ENCODE assay signal across 1 cellular context in the genomic region with DNA sequence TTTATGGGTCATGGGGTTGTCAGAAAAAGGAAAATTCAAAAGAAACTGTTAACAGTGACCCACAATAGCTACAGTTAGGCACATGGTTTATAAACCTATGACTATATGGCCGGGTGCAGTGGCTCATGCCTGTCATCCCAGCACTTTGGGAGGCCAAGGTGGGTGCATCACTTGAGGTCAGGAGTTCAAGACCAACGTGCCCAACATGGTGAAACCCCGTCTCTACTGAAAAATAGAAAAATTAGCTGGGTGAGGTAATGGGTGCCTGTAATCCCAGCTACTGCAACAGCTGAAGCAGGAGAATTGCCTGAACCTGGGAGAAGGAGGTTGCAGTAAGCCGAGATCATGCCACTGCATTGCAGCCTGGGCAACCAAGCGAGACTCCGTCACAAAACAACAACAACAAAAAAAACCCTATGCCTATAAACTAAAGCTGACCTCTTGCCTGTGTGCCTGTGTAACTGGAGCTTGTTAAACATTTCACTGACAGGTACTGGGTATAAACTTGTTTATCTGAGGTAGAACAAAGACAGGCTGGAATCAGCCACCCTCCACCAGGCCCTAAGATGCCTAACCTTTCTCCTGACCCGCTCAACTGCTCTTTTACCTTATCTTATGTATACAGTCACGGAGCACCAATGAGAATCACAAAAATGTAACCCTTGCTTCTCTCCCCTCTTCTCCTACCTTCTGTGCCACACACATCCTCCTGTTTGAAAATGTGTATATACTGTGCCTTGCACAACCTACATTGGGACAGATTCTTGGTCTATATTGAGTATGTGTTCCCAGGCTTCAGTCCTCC.
TF ChIP-seq lines count a peak whose summit lies in the region.

No MANE protein-coding gene starts in this region.

TF ChIP-seq in HepG2, 621 proteins besides CTCF, POLR2A, EP300 and RAD21 (continued from another document and continues in another):
- no peak for TF ChIP-seq GTF3A (CRISPR knock-in tag; conservative IDR thresholded peaks at IDR 0.05)
- TF ChIP-seq ZNF234 (CRISPR knock-in tag; conservative IDR thresholded peaks at IDR 0.05), result peak; percentile 74; the same call in 1 of the 2 replicates
- no peak for TF ChIP-seq KDM5A (IDR thresholded peaks at IDR 0.05; ENCODE audit: borderline replicate concordance, low read length)
- TF ChIP-seq ZNF773 (CRISPR knock-in tag; IDR thresholded peaks at IDR 0.05; ENCODE audit: borderline replicate concordance), result no peak
- no peak; the same call in 1 of the 2 replicates for TF ChIP-seq ZNF30 (CRISPR knock-in tag; IDR thresholded peaks at IDR 0.05)
- TF ChIP-seq CBX2 (IDR thresholded peaks at IDR 0.05; ENCODE audit: low read depth, low read length), result no peak
- no peak for TF ChIP-seq CBX2 (CRISPR knock-in tag; IDR thresholded peaks at IDR 0.05; ENCODE audit: low read depth)
- 0 out of 2 replicates have a peak, but pooled peaks have one; percentile 34 for TF ChIP-seq ZNF543 (CRISPR knock-in tag; IDR thresholded peaks at IDR 0.05)
- no peak for TF ChIP-seq ZNF510 (CRISPR knock-in tag; IDR thresholded peaks at IDR 0.05; ENCODE audit: low read depth)
- no peak for TF ChIP-seq ZNF20 (CRISPR knock-in tag; IDR thresholded peaks at IDR 0.05)
- no peak for TF ChIP-seq SIN3A (IDR thresholded peaks at IDR 0.05; ENCODE audit: borderline replicate concordance, low read depth, low read length)
- TF ChIP-seq, protein P1, sequence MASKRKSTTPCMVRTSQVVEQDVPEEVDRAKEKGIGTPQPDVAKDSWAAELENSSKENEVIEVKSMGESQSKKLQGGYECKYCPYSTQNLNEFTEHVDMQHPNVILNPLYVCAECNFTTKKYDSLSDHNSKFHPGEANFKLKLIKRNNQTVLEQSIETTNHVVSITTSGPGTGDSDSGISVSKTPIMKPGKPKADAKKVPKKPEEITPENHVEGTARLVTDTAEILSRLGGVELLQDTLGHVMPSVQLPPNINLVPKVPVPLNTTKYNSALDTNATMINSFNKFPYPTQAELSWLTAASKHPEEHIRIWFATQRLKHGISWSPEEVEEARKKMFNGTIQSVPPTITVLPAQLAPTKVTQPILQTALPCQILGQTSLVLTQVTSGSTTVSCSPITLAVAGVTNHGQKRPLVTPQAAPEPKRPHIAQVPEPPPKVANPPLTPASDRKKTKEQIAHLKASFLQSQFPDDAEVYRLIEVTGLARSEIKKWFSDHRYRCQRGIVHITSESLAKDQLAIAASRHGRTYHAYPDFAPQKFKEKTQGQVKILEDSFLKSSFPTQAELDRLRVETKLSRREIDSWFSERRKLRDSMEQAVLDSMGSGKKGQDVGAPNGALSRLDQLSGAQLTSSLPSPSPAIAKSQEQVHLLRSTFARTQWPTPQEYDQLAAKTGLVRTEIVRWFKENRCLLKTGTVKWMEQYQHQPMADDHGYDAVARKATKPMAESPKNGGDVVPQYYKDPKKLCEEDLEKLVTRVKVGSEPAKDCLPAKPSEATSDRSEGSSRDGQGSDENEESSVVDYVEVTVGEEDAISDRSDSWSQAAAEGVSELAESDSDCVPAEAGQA (IDR thresholded peaks at IDR 0.05; ENCODE audit: low read depth), result no peak
- TF ChIP-seq, protein P1 (CRISPR knock-in tag; IDR thresholded peaks at IDR 0.05; ENCODE audit: borderline replicate concordance), result no peak
- no peak for TF ChIP-seq ZNF224 (CRISPR knock-in tag; IDR thresholded peaks at IDR 0.05)
- TF ChIP-seq ARID2 (CRISPR knock-in tag; IDR thresholded peaks at IDR 0.05; ENCODE audit: borderline replicate concordance), result 0 out of 2 replicates have a peak, but pooled peaks have one; percentile 52
- no peak for TF ChIP-seq ZNF883 (CRISPR knock-in tag; IDR thresholded peaks at IDR 0.05; ENCODE audit: not compliant biosample characterization)
- TF ChIP-seq, protein P2, sequence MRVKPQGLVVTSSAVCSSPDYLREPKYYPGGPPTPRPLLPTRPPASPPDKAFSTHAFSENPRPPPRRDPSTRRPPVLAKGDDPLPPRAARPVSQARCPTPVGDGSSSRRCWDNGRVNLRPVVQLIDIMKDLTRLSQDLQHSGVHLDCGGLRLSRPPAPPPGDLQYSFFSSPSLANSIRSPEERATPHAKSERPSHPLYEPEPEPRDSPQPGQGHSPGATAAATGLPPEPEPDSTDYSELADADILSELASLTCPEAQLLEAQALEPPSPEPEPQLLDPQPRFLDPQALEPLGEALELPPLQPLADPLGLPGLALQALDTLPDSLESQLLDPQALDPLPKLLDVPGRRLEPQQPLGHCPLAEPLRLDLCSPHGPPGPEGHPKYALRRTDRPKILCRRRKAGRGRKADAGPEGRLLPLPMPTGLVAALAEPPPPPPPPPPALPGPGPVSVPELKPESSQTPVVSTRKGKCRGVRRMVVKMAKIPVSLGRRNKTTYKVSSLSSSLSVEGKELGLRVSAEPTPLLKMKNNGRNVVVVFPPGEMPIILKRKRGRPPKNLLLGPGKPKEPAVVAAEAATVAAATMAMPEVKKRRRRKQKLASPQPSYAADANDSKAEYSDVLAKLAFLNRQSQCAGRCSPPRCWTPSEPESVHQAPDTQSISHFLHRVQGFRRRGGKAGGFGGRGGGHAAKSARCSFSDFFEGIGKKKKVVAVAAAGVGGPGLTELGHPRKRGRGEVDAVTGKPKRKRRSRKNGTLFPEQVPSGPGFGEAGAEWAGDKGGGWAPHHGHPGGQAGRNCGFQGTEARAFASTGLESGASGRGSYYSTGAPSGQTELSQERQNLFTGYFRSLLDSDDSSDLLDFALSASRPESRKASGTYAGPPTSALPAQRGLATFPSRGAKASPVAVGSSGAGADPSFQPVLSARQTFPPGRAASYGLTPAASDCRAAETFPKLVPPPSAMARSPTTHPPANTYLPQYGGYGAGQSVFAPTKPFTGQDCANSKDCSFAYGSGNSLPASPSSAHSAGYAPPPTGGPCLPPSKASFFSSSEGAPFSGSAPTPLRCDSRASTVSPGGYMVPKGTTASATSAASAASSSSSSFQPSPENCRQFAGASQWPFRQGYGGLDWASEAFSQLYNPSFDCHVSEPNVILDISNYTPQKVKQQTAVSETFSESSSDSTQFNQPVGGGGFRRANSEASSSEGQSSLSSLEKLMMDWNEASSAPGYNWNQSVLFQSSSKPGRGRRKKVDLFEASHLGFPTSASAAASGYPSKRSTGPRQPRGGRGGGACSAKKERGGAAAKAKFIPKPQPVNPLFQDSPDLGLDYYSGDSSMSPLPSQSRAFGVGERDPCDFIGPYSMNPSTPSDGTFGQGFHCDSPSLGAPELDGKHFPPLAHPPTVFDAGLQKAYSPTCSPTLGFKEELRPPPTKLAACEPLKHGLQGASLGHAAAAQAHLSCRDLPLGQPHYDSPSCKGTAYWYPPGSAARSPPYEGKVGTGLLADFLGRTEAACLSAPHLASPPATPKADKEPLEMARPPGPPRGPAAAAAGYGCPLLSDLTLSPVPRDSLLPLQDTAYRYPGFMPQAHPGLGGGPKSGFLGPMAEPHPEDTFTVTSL (CRISPR knock-in tag; IDR thresholded peaks at IDR 0.05; ENCODE audit: borderline replicate concordance), result peak; percentile 83
- TF ChIP-seq KMT2A (CRISPR knock-in tag; IDR thresholded peaks at IDR 0.05), result no peak
- no peak for TF ChIP-seq ZNF674 (CRISPR knock-in tag; IDR thresholded peaks at IDR 0.05; ENCODE audit: low read depth)
- TF ChIP-seq ZNF12 (CRISPR knock-in tag; IDR thresholded peaks at IDR 0.05), result no peak; the same call in 1 of the 2 replicates
- TF ChIP-seq DNMT3B (CRISPR knock-in tag; conservative IDR thresholded peaks at IDR 0.05), result no peak
- TF ChIP-seq, protein P3, sequence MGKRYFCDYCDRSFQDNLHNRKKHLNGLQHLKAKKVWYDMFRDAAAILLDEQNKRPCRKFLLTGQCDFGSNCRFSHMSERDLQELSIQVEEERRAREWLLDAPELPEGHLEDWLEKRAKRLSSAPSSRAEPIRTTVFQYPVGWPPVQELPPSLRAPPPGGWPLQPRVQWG (CRISPR knock-in tag; IDR thresholded peaks at IDR 0.05; ENCODE audit: borderline replicate concordance, low read depth), result no peak
- no peak for TF ChIP-seq PAWR (CRISPR knock-in tag; IDR thresholded peaks at IDR 0.05; ENCODE audit: borderline replicate concordance)
- TF ChIP-seq, protein P4, sequence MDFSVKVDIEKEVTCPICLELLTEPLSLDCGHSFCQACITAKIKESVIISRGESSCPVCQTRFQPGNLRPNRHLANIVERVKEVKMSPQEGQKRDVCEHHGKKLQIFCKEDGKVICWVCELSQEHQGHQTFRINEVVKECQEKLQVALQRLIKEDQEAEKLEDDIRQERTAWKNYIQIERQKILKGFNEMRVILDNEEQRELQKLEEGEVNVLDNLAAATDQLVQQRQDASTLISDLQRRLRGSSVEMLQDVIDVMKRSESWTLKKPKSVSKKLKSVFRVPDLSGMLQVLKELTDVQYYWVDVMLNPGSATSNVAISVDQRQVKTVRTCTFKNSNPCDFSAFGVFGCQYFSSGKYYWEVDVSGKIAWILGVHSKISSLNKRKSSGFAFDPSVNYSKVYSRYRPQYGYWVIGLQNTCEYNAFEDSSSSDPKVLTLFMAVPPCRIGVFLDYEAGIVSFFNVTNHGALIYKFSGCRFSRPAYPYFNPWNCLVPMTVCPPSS (IDR thresholded peaks at IDR 0.05), result no peak
- TF ChIP-seq, protein P5, sequence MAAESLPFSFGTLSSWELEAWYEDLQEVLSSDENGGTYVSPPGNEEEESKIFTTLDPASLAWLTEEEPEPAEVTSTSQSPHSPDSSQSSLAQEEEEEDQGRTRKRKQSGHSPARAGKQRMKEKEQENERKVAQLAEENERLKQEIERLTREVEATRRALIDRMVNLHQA (CRISPR knock-in tag; IDR thresholded peaks at IDR 0.05), result no peak
- no peak for TF ChIP-seq CBFB (CRISPR knock-in tag; IDR thresholded peaks at IDR 0.05)
- TF ChIP-seq, protein P6, sequence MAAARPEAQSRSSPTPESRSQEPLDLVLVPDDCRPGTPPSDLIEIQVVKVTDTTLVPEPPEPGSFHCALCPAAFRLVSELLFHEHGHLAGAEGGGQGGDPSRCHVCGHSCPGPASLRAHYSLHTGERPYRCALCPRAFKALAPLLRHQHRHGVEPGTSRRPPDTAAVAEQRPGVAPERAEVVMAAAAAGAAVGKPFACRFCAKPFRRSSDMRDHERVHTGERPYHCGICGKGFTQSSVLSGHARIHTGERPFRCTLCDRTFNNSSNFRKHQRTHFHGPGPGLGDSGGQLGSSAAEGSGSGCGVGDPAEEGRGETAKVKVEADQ (CRISPR knock-in tag; IDR thresholded peaks at IDR 0.05; ENCODE audit: borderline replicate concordance), result no peak
- TF ChIP-seq ZNF530 (CRISPR knock-in tag; IDR thresholded peaks at IDR 0.05; ENCODE audit: low read depth), result no peak
- TF ChIP-seq ZNF678 (CRISPR knock-in tag; IDR thresholded peaks at IDR 0.05), result no peak
- peak; percentile 71; the same call in 1 of the 2 replicates for TF ChIP-seq ZNF747 (CRISPR knock-in tag; IDR thresholded peaks at IDR 0.05; ENCODE audit: borderline replicate concordance)
- TF ChIP-seq AKAP8 (CRISPR knock-in tag; IDR thresholded peaks at IDR 0.05), result 0 out of 2 replicates have a peak, but pooled peaks have one; percentile 41
- no peak for TF ChIP-seq FLYWCH1 (CRISPR knock-in tag; IDR thresholded peaks at IDR 0.05)
- TF ChIP-seq CBX1 (IDR thresholded peaks at IDR 0.05; ENCODE audit: low read depth), result peak; percentile 23
- TF ChIP-seq, protein P7, sequence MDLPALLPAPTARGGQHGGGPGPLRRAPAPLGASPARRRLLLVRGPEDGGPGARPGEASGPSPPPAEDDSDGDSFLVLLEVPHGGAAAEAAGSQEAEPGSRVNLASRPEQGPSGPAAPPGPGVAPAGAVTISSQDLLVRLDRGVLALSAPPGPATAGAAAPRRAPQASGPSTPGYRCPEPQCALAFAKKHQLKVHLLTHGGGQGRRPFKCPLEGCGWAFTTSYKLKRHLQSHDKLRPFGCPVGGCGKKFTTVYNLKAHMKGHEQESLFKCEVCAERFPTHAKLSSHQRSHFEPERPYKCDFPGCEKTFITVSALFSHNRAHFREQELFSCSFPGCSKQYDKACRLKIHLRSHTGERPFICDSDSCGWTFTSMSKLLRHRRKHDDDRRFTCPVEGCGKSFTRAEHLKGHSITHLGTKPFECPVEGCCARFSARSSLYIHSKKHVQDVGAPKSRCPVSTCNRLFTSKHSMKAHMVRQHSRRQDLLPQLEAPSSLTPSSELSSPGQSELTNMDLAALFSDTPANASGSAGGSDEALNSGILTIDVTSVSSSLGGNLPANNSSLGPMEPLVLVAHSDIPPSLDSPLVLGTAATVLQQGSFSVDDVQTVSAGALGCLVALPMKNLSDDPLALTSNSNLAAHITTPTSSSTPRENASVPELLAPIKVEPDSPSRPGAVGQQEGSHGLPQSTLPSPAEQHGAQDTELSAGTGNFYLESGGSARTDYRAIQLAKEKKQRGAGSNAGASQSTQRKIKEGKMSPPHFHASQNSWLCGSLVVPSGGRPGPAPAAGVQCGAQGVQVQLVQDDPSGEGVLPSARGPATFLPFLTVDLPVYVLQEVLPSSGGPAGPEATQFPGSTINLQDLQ (CRISPR knock-in tag; IDR thresholded peaks at IDR 0.05), result no peak
- TF ChIP-seq ZNF205 (CRISPR knock-in tag; IDR thresholded peaks at IDR 0.05), result no peak
- TF ChIP-seq, protein P8, sequence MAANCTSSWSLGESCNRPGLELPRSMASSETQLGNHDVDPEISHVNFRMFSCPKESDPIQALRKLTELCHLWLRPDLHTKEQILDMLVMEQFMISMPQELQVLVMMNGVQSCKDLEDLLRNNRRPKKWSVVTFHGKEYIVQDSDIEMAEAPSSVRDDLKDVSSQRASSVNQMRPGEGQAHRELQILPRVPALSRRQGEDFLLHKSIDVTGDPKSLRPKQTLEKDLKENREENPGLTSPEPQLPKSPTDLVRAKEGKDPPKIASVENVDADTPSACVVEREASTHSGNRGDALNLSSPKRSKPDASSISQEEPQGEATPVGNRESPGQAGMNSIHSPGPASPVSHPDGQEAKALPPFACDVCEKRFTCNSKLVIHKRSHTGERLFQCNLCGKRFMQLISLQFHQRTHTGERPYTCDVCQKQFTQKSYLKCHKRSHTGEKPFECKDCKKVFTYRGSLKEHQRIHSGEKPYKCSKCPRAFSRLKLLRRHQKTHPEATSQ (CRISPR knock-in tag; IDR thresholded peaks at IDR 0.05; ENCODE audit: borderline replicate concordance), result peak; percentile 81; the same call in 1 of the 2 replicates
- TF ChIP-seq, protein P9, sequence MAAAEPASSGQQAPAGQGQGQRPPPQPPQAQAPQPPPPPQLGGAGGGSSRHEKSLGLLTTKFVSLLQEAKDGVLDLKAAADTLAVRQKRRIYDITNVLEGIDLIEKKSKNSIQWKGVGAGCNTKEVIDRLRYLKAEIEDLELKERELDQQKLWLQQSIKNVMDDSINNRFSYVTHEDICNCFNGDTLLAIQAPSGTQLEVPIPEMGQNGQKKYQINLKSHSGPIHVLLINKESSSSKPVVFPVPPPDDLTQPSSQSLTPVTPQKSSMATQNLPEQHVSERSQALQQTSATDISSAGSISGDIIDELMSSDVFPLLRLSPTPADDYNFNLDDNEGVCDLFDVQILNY (CRISPR knock-in tag; conservative IDR thresholded peaks at IDR 0.05), result no peak
- TF ChIP-seq ARNT2 (CRISPR knock-in tag; IDR thresholded peaks at IDR 0.05; ENCODE audit: low read depth), result no peak
- no peak for TF ChIP-seq ZNF737 (CRISPR knock-in tag; IDR thresholded peaks at IDR 0.05; ENCODE audit: borderline replicate concordance)
